ENCODE assay signal across 9 cellular contexts in genomic region chr5:62720036-62720441, GRCh38.
DNase-seq lines count a peak whose midpoint lies in the region; ATAC-seq, FAIRE-seq and TF ChIP-seq lines count a peak whose summit lies in the region.
"Had no signal": no experiment of that assay in that cellular context is flagged by ENCODE, and none has a peak within 500 bp of the region (broad histone marks: within the 10 kb centered on the region; RNA-seq: fewer than 3 reads in every experiment).

No MANE protein-coding gene starts in this region.

- BruUV-seq in GM12878 (replicated peaks; lab: Mats Ljungman, UMichigan) = no TSS peak

- H3K27me3 ChIP-seq in GM12878 (replicated peaks in 1 of 2; ENCODE audit: control insufficient read depth in 2 of 2, insufficient read depth in 2 of 2, low read length in 1 of 2) (no peaks in the 10 kb centered on the region; a peak in 1 of 4 replicates), ascending aorta (no peaks in the 10 kb centered on the region)

- TF ChIP-seq EP300 in GM12878 (IDR thresholded peaks at IDR 0.05; ENCODE audit: borderline replicate concordance in 1 of 2, control insufficient read depth in 1 of 2, low read depth in 2 of 2, low read length in 2 of 2) = peak; percentile 57 to 65; a peak in 2 of 4 replicates

- intact Hi-C loops in CD14-positive monocyte (cut with micrococcal nuclease) (no loop called here), GM12878 (cut with micrococcal nuclease; ENCODE audit: unreplicated experiment) (no loop called here), ascending aorta (cut with DNase I) (no loop called here)

- no peak overlapping the region for H3K4me3 Mint-ChIP-seq in CD14-positive monocyte
- no peak overlapping the region for H3K4me3 Mint-ChIP-seq in neural crest cell
- H3K4me3 Mint-ChIP-seq: T-cell had no signal

- no peak overlapping the region for H3K4me3 ChIP-seq in GM12878
- no peak overlapping the region for H3K4me3 ChIP-seq in ascending aorta

- RAD21 ChIA-PET in GM12878 (lab: Charles Lee; ENCODE audit: unreplicated experiment) = interaction anchor here (0.6 to 3.7 kb wide), 7 partner anchors 11 to 304 kb away, joined by 3 to 22 read pairs (median 6); no protein-coding TSS in a partner anchor

- H3K4me2 ChIP-seq in GM12878 (ENCODE audit: control insufficient read depth, insufficient read depth) = no peak overlapping the region

- no peak for TF ChIP-seq POLR2A in GM12878 (IDR thresholded peaks at IDR 0.05; ENCODE audit: low read depth, low read length)

- H3K27me3 Mint-ChIP-seq in CD14-positive monocyte (ENCODE audit: low read depth in 3 of 3) = no peaks in the 10 kb centered on the region
- peaks cover 5% of the 10 kb centered on the region for H3K27me3 Mint-ChIP-seq in neural crest cell (ENCODE audit: low read depth)

- in situ Hi-C loops in GM12878 (cut with MboI) = no loop called here

- H3K4me1 ChIP-seq in GM12878 (ENCODE audit: control insufficient read depth, insufficient read depth, low read length) = no peaks in the 10 kb centered on the region
- H3K4me1 ChIP-seq in ascending aorta = no peaks in the 10 kb centered on the region

- H3K9me3 ChIP-seq in GM12878 (replicated peaks; ENCODE audit: control insufficient read depth, insufficient read depth, low read length) = no peaks in the 10 kb centered on the region
- H3K9me3 ChIP-seq in ascending aorta = no peaks in the 10 kb centered on the region

- POLR2A ChIA-PET in GM12878 (lab: Charles Lee) = interaction anchor here (0.6 to 2.7 kb wide), 3 partner anchors 15 to 26 kb away, joined by 4 to 8 read pairs (median 5); no protein-coding TSS in a partner anchor

- FAIRE-seq in GM12878 (lab: Jason Lieb, UNC) = no peak

- peak; percentile 20 for TF ChIP-seq CTCF in CD14-positive monocyte (IDR thresholded peaks at IDR 0.05)
- peak; percentile 40 to 64 (median 46) for TF ChIP-seq CTCF in GM12878 (IDR thresholded peaks at IDR 0.05 in 2 of 3, conservative IDR thresholded peaks at IDR 0.05 in 1 of 3; ENCODE audit: control insufficient read depth in 2 of 3, extremely low read depth in 1 of 3, insufficient read depth in 1 of 3, low read depth in 3 of 3, low read length in 3 of 3)
- peak; percentile 51 for TF ChIP-seq CTCF in neural crest cell (conservative IDR thresholded peaks at IDR 0.05)
- no peak for TF ChIP-seq CTCF in ascending aorta (IDR thresholded peaks at IDR 0.05)

- ATAC-seq in GM18499 (IDR thresholded peaks at IDR 0.05; ENCODE audit: insufficient read depth, unreplicated experiment) (peak; percentile 95), HG02610 (IDR thresholded peaks at IDR 0.05; ENCODE audit: unreplicated experiment) (peak; percentile 95), GM12878 (peak; percentile 98)
- ATAC-seq: T-cell had no signal

- no peak overlapping the region for H2AFZ ChIP-seq in GM12878 (ENCODE audit: control insufficient read depth, low read depth, low read length)

- no peaks in the 10 kb centered on the region for H4K20me1 ChIP-seq in GM12878 (ENCODE audit: control insufficient read depth, insufficient read depth)

- no peaks in the 10 kb centered on the region for H3K79me2 ChIP-seq in GM12878 (ENCODE audit: control insufficient read depth, insufficient read depth, low read length)

- SMC1A ChIA-PET in GM12878 (lab: Charles Lee; ENCODE audit: uncharacterized antibody, unreplicated experiment) = interaction anchor here (0.7 to 4.2 kb wide), 16 partner anchors 9 to 253 kb away, joined by 3 to 30 read pairs (median 4); no protein-coding TSS in a partner anchor

- CTCF ChIA-PET in GM12878 (lab: Yijun Ruan, JAX) = interaction anchor here (0.7 to 2.5 kb wide), 10 partner anchors 11 to 316 kb away, joined by 3 to 12 read pairs (median 4); partner anchors contain the start of gene DIMT1

- DNase-seq in CD14-positive monocyte (ENCODE audit: low spot score) = no peak
- peak; percentile 32 for DNase-seq in M059J (ENCODE audit: low read depth)
- DNase-seq in GM12878 (ENCODE audit: low read depth, low spot score) = peak; percentile 34
- DNase-seq in neural crest cell (ENCODE audit: low read depth, low spot score) = peak; percentile 2
- no peak for DNase-seq in activated CD8-positive, alpha-beta memory T cell treated with anti-CD3 and anti-CD28 coated beads, Interleukin-2, amount 50 U/mL, for 48 hours
- DNase-seq in ascending aorta (ENCODE audit: low spot score in 2 of 2) = no peak

- H3K9me3 Mint-ChIP-seq in CD14-positive monocyte = peaks cover 0 to 2% (median 0%) of the 10 kb centered on the region in 7 donors
- no peaks in the 10 kb centered on the region for H3K9me3 Mint-ChIP-seq in neural crest cell
- H3K9me3 Mint-ChIP-seq: T-cell had no signal

- peak overlapping the region in 1 of 7 donors; percentile 14 for H3K27ac Mint-ChIP-seq in CD14-positive monocyte
- no peak overlapping the region for H3K27ac Mint-ChIP-seq in neural crest cell (ENCODE audit: unreplicated experiment)
- H3K27ac Mint-ChIP-seq: T-cell had no signal

- no peaks in the 10 kb centered on the region for H3K36me3 Mint-ChIP-seq in CD14-positive monocyte
- no peaks in the 10 kb centered on the region for H3K36me3 Mint-ChIP-seq in neural crest cell (ENCODE audit: low read depth)
- H3K36me3 Mint-ChIP-seq: T-cell had no signal

- no peak overlapping the region for H3K9ac ChIP-seq in GM12878 (ENCODE audit: control insufficient read depth, insufficient read depth, low read length)

- peak; percentile 38; the same call in 1 of the 2 replicates for TF ChIP-seq RAD21 in GM12878 (IDR thresholded peaks at IDR 0.05; ENCODE audit: insufficient read depth, low read depth, low read length)

- H3K4me1 Mint-ChIP-seq in CD14-positive monocyte = peaks cover 9% of the 10 kb centered on the region
- H3K4me1 Mint-ChIP-seq in neural crest cell = peaks cover 31% of the 10 kb centered on the region

- H3K27ac ChIP-seq in GM12878 (ENCODE audit: control insufficient read depth, insufficient read depth) (no peak overlapping the region), ascending aorta (no peak overlapping the region)

- H3K36me3 ChIP-seq in GM12878 (ENCODE audit: control insufficient read depth in 2 of 2, insufficient read depth in 2 of 2, low read length in 1 of 2) (no peaks in the 10 kb centered on the region), ascending aorta (no peaks in the 10 kb centered on the region)

- 9% methylated on average over 7 of the region's 7 CpGs for WGBS in GM12878 (ENCODE audit: insufficient coverage, insufficient replicate concordance, low lambda C conversion rate, missing lambda C conversion rate)

TF ChIP-seq in GM12878, 131 proteins besides CTCF, POLR2A, EP300 and RAD21 (continues in another document):
- TF ChIP-seq SMAD1 (IDR thresholded peaks at IDR 0.05; ENCODE audit: low read depth, partially characterized antibody) = peak; percentile 75
- TF ChIP-seq MTA2 (IDR thresholded peaks at IDR 0.05; ENCODE audit: low read depth) = peak; percentile 94
- peak; percentile 89 to 96 for TF ChIP-seq BHLHE40 (IDR thresholded peaks at IDR 0.05; ENCODE audit: borderline replicate concordance in 1 of 2, low read depth in 2 of 2, low read length in 1 of 2)
- TF ChIP-seq CBFB (IDR thresholded peaks at IDR 0.05; ENCODE audit: low read depth) = no peak
- peak; percentile 71 for TF ChIP-seq DPF2 (IDR thresholded peaks at IDR 0.05)
- TF ChIP-seq SMARCA5 (IDR thresholded peaks at IDR 0.05) = no peak
- TF ChIP-seq IRF5 (IDR thresholded peaks at IDR 0.05; ENCODE audit: borderline replicate concordance) = peak; percentile 74; the same call in 1 of the 2 replicates
- TF ChIP-seq ATF7 (IDR thresholded peaks at IDR 0.05; ENCODE audit: low read depth) = peak; percentile 79
- 0 out of 2 replicates have a peak, but pooled peaks have one; percentile 52 for TF ChIP-seq ZSCAN29 (IDR thresholded peaks at IDR 0.05)
- TF ChIP-seq FOXK2 (IDR thresholded peaks at IDR 0.05) = no peak
- no peak for TF ChIP-seq EED (IDR thresholded peaks at IDR 0.05; ENCODE audit: low read depth)
- TF ChIP-seq ZNF687 (IDR thresholded peaks at IDR 0.05) = no peak; the same call in 1 of the 2 replicates
- peak; percentile 62; the same call in 1 of the 2 replicates for TF ChIP-seq RAD51 (IDR thresholded peaks at IDR 0.05)
- TF ChIP-seq IKZF2 (IDR thresholded peaks at IDR 0.05) = peak; percentile 85 to 88; a peak in 3 of 4 replicates

Comparison
In these comparisons a context has a peak if more than half of its experiments do, and no peak if none do; other contexts are left out.
1. DNase-seq: peak in M059J (single experiment), GM12878 (single experiment) and neural crest cell (single experiment); none in CD14-positive monocyte (single experiment), activated CD8-positive, alpha-beta memory T cell treated with anti-CD3 and anti-CD28 coated beads, Interleukin-2, amount 50 U/mL, for 48 hours (single experiment) and ascending aorta (0 of 2).
2. CTCF ChIP-seq: peak in CD14-positive monocyte (single experiment), GM12878 (3 of 3) and neural crest cell (single experiment); none in ascending aorta (0 of 3).
3. Peak in every context shown above with its lines, with median percentiles within 50 percentile points of each other: ATAC-seq.